Comparison of ENCODE assay signal across 2 cellular contexts in the genomic region with DNA sequence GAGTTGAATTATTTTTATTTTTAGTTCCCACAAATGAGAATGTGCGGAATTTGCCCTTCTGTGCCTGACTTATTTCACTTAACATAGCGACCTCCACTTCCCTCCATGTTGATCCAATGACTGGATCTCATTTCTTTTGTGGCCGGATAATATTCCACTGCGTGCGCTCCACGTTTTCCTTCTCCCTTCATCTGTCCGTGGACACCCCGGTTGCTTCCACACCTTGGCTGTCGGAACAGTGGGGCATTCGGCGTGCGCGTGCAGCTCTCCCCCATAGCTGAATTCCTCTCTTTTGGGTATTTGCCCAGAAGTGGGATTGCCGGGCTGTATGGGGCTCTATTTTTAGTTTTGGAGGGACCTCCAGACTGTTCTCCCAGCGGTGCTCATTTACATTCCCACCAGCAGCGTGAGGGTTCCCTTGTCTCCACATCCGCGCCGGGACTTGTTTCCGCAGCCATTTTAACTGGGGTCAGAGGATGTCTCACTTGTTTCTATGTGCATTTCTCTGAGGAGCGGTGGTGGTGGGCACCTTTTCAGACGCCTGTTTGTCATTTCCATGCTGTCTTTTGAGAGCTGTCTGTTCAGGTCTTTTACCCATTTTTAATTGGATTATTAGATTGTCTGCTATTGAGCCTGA.
A peak's percentile ranks its signal among the peaks of the same experiment; 100 is the strongest.
TF ChIP-seq lines count a peak whose summit lies in the region.

No MANE protein-coding gene starts in this region.

TF ChIP-seq in liver, 16 proteins besides CTCF, POLR2A, EP300 and RAD21:
- no peak for TF ChIP-seq JUND (IDR thresholded peaks at IDR 0.05)
- peak; percentile 46 for TF ChIP-seq NR2F2 (IDR thresholded peaks at IDR 0.05)

TF ChIP-seq in HepG2, 621 proteins besides CTCF, POLR2A, EP300 and RAD21:
- TF ChIP-seq, protein P1, sequence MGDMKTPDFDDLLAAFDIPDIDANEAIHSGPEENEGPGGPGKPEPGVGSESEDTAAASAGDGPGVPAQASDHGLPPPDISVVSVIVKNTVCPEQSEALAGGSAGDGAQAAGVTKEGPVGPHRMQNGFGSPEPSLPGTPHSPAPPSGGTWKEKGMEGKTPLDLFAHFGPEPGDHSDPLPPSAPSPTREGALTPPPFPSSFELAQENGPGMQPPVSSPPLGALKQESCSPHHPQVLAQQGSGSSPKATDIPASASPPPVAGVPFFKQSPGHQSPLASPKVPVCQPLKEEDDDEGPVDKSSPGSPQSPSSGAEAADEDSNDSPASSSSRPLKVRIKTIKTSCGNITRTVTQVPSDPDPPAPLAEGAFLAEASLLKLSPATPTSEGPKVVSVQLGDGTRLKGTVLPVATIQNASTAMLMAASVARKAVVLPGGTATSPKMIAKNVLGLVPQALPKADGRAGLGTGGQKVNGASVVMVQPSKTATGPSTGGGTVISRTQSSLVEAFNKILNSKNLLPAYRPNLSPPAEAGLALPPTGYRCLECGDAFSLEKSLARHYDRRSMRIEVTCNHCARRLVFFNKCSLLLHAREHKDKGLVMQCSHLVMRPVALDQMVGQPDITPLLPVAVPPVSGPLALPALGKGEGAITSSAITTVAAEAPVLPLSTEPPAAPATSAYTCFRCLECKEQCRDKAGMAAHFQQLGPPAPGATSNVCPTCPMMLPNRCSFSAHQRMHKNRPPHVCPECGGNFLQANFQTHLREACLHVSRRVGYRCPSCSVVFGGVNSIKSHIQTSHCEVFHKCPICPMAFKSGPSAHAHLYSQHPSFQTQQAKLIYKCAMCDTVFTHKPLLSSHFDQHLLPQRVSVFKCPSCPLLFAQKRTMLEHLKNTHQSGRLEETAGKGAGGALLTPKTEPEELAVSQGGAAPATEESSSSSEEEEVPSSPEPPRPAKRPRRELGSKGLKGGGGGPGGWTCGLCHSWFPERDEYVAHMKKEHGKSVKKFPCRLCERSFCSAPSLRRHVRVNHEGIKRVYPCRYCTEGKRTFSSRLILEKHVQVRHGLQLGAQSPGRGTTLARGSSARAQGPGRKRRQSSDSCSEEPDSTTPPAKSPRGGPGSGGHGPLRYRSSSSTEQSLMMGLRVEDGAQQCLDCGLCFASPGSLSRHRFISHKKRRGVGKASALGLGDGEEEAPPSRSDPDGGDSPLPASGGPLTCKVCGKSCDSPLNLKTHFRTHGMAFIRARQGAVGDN (CRISPR knock-in tag; IDR thresholded peaks at IDR 0.05), result no peak
- no peak for TF ChIP-seq ERF (CRISPR knock-in tag; IDR thresholded peaks at IDR 0.05)
- no peak for TF ChIP-seq ZNF44 (CRISPR knock-in tag; IDR thresholded peaks at IDR 0.05)
- TF ChIP-seq PAF1 (CRISPR knock-in tag; IDR thresholded peaks at IDR 0.05), result no peak
- TF ChIP-seq, protein P2, sequence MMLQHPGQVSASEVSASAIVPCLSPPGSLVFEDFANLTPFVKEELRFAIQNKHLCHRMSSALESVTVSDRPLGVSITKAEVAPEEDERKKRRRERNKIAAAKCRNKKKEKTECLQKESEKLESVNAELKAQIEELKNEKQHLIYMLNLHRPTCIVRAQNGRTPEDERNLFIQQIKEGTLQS (CRISPR knock-in tag; IDR thresholded peaks at IDR 0.05), result no peak
- TF ChIP-seq SRF (IDR thresholded peaks at IDR 0.05; ENCODE audit: low read depth, low read length), result no peak
- TF ChIP-seq, protein P3, sequence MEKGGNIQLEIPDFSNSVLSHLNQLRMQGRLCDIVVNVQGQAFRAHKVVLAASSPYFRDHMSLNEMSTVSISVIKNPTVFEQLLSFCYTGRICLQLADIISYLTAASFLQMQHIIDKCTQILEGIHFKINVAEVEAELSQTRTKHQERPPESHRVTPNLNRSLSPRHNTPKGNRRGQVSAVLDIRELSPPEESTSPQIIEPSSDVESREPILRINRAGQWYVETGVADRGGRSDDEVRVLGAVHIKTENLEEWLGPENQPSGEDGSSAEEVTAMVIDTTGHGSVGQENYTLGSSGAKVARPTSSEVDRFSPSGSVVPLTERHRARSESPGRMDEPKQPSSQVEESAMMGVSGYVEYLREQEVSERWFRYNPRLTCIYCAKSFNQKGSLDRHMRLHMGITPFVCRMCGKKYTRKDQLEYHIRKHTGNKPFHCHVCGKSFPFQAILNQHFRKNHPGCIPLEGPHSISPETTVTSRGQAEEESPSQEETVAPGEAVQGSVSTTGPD (CRISPR knock-in tag; IDR thresholded peaks at IDR 0.05), result no peak
- TF ChIP-seq MIER2 (CRISPR knock-in tag; IDR thresholded peaks at IDR 0.05), result no peak
- no peak for TF ChIP-seq GTF3A (CRISPR knock-in tag; conservative IDR thresholded peaks at IDR 0.05)
